ENCODE assay signal across 8 cellular contexts in the genomic region with DNA sequence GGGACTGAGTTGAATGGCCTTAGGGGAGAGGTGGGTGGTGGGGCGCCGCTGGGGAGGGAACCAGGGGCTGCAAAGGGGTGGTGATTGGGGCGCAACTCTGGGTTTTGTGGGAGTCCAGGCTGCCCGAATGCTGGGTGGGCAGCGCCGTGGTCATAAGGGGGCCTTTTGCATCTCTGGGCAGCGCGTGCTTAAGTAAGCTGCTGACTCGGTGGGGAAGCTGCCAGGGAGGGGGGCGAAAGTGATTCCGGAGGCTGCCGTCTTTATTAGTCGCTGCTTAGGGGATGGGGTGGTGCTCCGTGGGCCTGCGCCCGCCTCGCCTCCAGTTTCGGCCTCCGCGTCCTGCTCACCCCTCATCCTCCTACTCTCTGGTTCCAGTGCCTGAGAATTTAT. TPM values are rescaled to one million over a fixed set of nuclear protein-coding genes. Genes with fewer than 3 reads are reported as not detected.
DNase-seq lines count a peak whose midpoint lies in the region; ATAC-seq, FAIRE-seq and TF ChIP-seq lines count a peak whose summit lies in the region.

No MANE protein-coding gene starts in this region.

- H3K4me1 Mint-ChIP-seq in natural killer cell, result peaks cover 23 to 24% of the 10 kb centered on the region in 2 donors

- H3K36me3 ChIP-seq in fibroblast of lung (ENCODE audit: control insufficient read depth, insufficient read depth, low read length), result peaks cover 4% of the 10 kb centered on the region
- H3K36me3 ChIP-seq in uterus, result no peaks in the 10 kb centered on the region

- peak overlapping the region; percentile 61 for H3K4me3 ChIP-seq in A549
- peak overlapping the region; percentile 79 to 90 (median 86) for H3K4me3 ChIP-seq in fibroblast of lung (replicated peaks in 1 of 4; ENCODE audit: control extremely low read depth in 1 of 4, insufficient read depth in 1 of 4, low read depth in 3 of 4, low read length in 4 of 4)
- peak overlapping the region; percentile 78 to 96 for H3K4me3 ChIP-seq in uterus

- peak overlapping the region; percentile 92 to 97 for H3K27ac ChIP-seq in A549
- H3K27ac ChIP-seq in fibroblast of lung (ENCODE audit: insufficient read depth, low read length), result peak overlapping the region; percentile 56
- H3K27ac ChIP-seq in uterus, result peak overlapping the region; percentile 89 to 96

- intact Hi-C loops in natural killer cell (cut with micrococcal nuclease), result loop anchor here (2.0 kb wide), 1 partner anchor 31 kb away; the partner anchor contains the start of gene DOLPP1
- intact Hi-C loops in uterus (cut with DNase I; ENCODE audit: low total_unique reads), result no loop called here

- H3K27me3 Mint-ChIP-seq in natural killer cell (ENCODE audit: low read depth in 2 of 2), result no peaks in the 10 kb centered on the region

- no peak for FAIRE-seq in A549 (lab: Jason Lieb, UNC)

- no peaks in the 10 kb centered on the region for H3K9me3 ChIP-seq in A549
- H3K9me3 ChIP-seq in fibroblast of lung (ENCODE audit: control insufficient read depth, insufficient read depth, low read depth, low read length), result no peaks in the 10 kb centered on the region
- no peaks in the 10 kb centered on the region for H3K9me3 ChIP-seq in uterus

- TF ChIP-seq POLR2A in A549 (IDR thresholded peaks at IDR 0.05; ENCODE audit: low read length) (no peak), uterus (IDR thresholded peaks at IDR 0.05) (no peak)

- CTCF ChIA-PET in A549 (lab: Yijun Ruan, JAX), result interaction anchor here (0.8 to 2.8 kb wide), 7 partner anchors 8 to 530 kb away, joined by 3 to 12 read pairs (median 5); partner anchors contain the start of gene ASB6

- ATAC-seq in A549, result peak; percentile 4 to 8; a peak in 3 of 6 replicates
- peak; percentile 3 for ATAC-seq in GM18502 (IDR thresholded peaks at IDR 0.05; ENCODE audit: poor library complexity, unreplicated experiment)
- ATAC-seq in natural killer cell, result no peak
- no peak for ATAC-seq in GM18861 (IDR thresholded peaks at IDR 0.05; ENCODE audit: unreplicated experiment)

- under 1% methylated on average over 17 of the region's 20 CpGs for WGBS in A549 (ENCODE audit: missing lambda C conversion rate)

- no peaks in the 10 kb centered on the region for H3K36me3 Mint-ChIP-seq in natural killer cell

- H3K27me3 ChIP-seq in fibroblast of lung (ENCODE audit: control insufficient read depth, insufficient read depth, low read length), result no peaks in the 10 kb centered on the region
- H3K27me3 ChIP-seq in uterus, result no peaks in the 10 kb centered on the region

- POLR2A ChIA-PET in A549 (lab: Yijun Ruan, JAX), result interaction anchor here (0.8 to 2.4 kb wide), 3 partner anchors 17 to 31 kb away, joined by 3 to 7 read pairs (median 3); partner anchors contain the start of gene DOLPP1

- no peaks in the 10 kb centered on the region for H4K20me1 ChIP-seq in fibroblast of lung (ENCODE audit: control insufficient read depth, extremely low read depth, insufficient read depth, low read length)

- H2AFZ ChIP-seq in fibroblast of lung (ENCODE audit: low read length), result peak overlapping the region; percentile 48

- no peak for TF ChIP-seq CTCF in A549 (IDR thresholded peaks at IDR 0.05)
- TF ChIP-seq CTCF in fibroblast of lung (conservative IDR thresholded peaks at IDR 0.05 in 1 of 2, IDR thresholded peaks at IDR 0.05 in 1 of 2; ENCODE audit: low read depth in 1 of 2, low read length in 2 of 2), result no peak
- no peak for TF ChIP-seq CTCF in natural killer cell (IDR thresholded peaks at IDR 0.05)
- no peak for TF ChIP-seq CTCF in uterus (IDR thresholded peaks at IDR 0.05)

- H3K27ac Mint-ChIP-seq in natural killer cell, result peak overlapping the region; percentile 88 to 92

- TF ChIP-seq EP300 in A549 (IDR thresholded peaks at IDR 0.05), result no peak

- H3K4me2 ChIP-seq in A549, result peak overlapping the region; percentile 96
- H3K4me2 ChIP-seq in fibroblast of lung (ENCODE audit: extremely low read depth, insufficient read depth, low read length), result peak overlapping the region; percentile 61

- H3K9ac ChIP-seq in fibroblast of lung (ENCODE audit: insufficient read depth, low read length), result peak overlapping the region; percentile 82

- peaks cover 32% of the 10 kb centered on the region for H3K4me1 ChIP-seq in A549
- peaks cover 4% of the 10 kb centered on the region for H3K4me1 ChIP-seq in fibroblast of lung (ENCODE audit: control insufficient read depth, extremely low read depth, insufficient read depth, low read length)
- H3K4me1 ChIP-seq in uterus, result no peaks in the 10 kb centered on the region

- no peak for TF ChIP-seq RAD21 in A549 (conservative IDR thresholded peaks at IDR 0.05 in 1 of 2, IDR thresholded peaks at IDR 0.05 in 1 of 2)

- peak overlapping the region; percentile 89 for H3K4me3 Mint-ChIP-seq in natural killer cell

- peak; percentile 36 for DNase-seq in A549 (ENCODE audit: low read depth in 1 of 2, low spot score in 1 of 2)
- DNase-seq in NCI-H146 treated with DMSO at 0.1 percent for 48 hours (lab: John Stamatoyannopoulos, UW; ENCODE audit: unreplicated experiment), result peak; percentile 15
- DNase-seq in activated CD8-positive, alpha-beta memory T cell treated with anti-CD3 and anti-CD28 coated beads, Interleukin-2, amount 50 U/mL, for 48 hours, result peak; percentile 70
- DNase-seq in fibroblast of lung (ENCODE audit: low read depth in 2 of 2), result peak; percentile 56 to 68
- DNase-seq in natural killer cell, result peak; percentile 29
- peak in 1 of 2 donors; percentile 45 for DNase-seq in uterus

- H3K9me3 Mint-ChIP-seq in natural killer cell, result no peaks in the 10 kb centered on the region

- H3K79me2 ChIP-seq in fibroblast of lung (ENCODE audit: control insufficient read depth, insufficient read depth, low read length), result peaks cover 26% of the 10 kb centered on the region

TF ChIP-seq in A549, 52 proteins besides CTCF, POLR2A, EP300 and RAD21:
- TF ChIP-seq JUN (IDR thresholded peaks at IDR 0.05), result no peak
- TF ChIP-seq KDM1A (IDR thresholded peaks at IDR 0.05; ENCODE audit: low read depth), result no peak
- no peak for TF ChIP-seq MAZ (IDR thresholded peaks at IDR 0.05; ENCODE audit: borderline replicate concordance, low read depth, low read length)
- no peak for TF ChIP-seq PBX3 (IDR thresholded peaks at IDR 0.05)
- no peak for TF ChIP-seq RFX5 (IDR thresholded peaks at IDR 0.05)

RNA-seq across cellular contexts. Expression of gene PTPA, which starts 0.5 kb away (rescaled TPM):
- polyA plus RNA-seq in A549 (2011; rRNA removed) (140 and 149 TPM in 2 replicates), A549 (2017; fragmentation: RNase III; extraction: RNeasy Plus Mini Kit Qiagen cat#74134 plus additional on column Dnase treatment) (140 to 167 TPM (median 161 TPM) in 3 replicates), fibroblast of lung (189 and 190 TPM in 2 replicates)
- polyA plus RNA-seq in A549 (2012; cell fraction: cytosol; rRNA removed), result 95.3 and 125 TPM in 2 replicates
- polyA plus RNA-seq in A549 (2012; cell fraction: nucleus; rRNA removed), result 109 and 124 TPM in 2 replicates
- 150 and 168 TPM in 2 replicates for polyA minus RNA-seq in A549 (2011; rRNA and poly(A)+ RNA removed)
- total RNA-seq in fibroblast of lung (159 and 203 TPM in 2 replicates), natural killer cell (10 to 100 TPM; 63.2 to 69.4 (median 64.9) TPM), uterus (100 to 1,000 TPM in 1 of 4 donors, 10 to 100 TPM in 3; 28.9 to 107 (median 62.1) TPM)
- polyA plus RNA-seq in fibroblast of lung (2012), result 186 and 250 TPM in 2 replicates
- 246 and 273 TPM in 2 replicates for polyA minus RNA-seq in fibroblast of lung (ENCODE audit: low replicate concordance)

RNA-seq across cellular contexts. Expression of gene CRAT, which starts 1.2 kb away (rescaled TPM):
- polyA plus RNA-seq in A549 (2011; rRNA removed), result 20.5 and 20.8 TPM in 2 replicates
- 25.2 and 33.6 TPM in 2 replicates for polyA plus RNA-seq in A549 (2012; cell fraction: cytosol; rRNA removed)
- polyA plus RNA-seq in A549 (2012; cell fraction: nucleus; rRNA removed), result 37.5 and 53.0 TPM in 2 replicates
- 22.7 to 26.2 TPM (median 26.0 TPM) in 3 replicates for polyA plus RNA-seq in A549 (2017; fragmentation: RNase III; extraction: RNeasy Plus Mini Kit Qiagen cat#74134 plus additional on column Dnase treatment)
- 26.6 and 34.0 TPM in 2 replicates for polyA minus RNA-seq in A549 (2011; rRNA and poly(A)+ RNA removed)
- total RNA-seq in fibroblast of lung, result 33.6 and 45.1 TPM in 2 replicates
- polyA plus RNA-seq in fibroblast of lung, result 34.0 and 37.4 TPM in 2 replicates
- 52.6 and 59.0 TPM in 2 replicates for polyA plus RNA-seq in fibroblast of lung (2012)
- 109 and 121 TPM in 2 replicates for polyA minus RNA-seq in fibroblast of lung (ENCODE audit: low replicate concordance)
- 10 to 100 TPM; 13.5 to 13.8 (median 13.8) TPM for total RNA-seq in natural killer cell
- 10 to 100 TPM; 20.0 to 42.4 (median 27.4) TPM for total RNA-seq in uterus

RNA-seq across cellular contexts. Expression of gene DOLPP1, which starts 30.8 kb away (rescaled TPM):
- polyA plus RNA-seq in A549 (2011; rRNA removed) (25.6 and 31.4 TPM in 2 replicates), A549 (2017; fragmentation: RNase III; extraction: RNeasy Plus Mini Kit Qiagen cat#74134 plus additional on column Dnase treatment) (21.8 to 23.5 TPM (median 22.2 TPM) in 3 replicates), fibroblast of lung (9.7 and 12.2 TPM in 2 replicates)
- polyA plus RNA-seq in A549 (2012; cell fraction: cytosol; rRNA removed), result 37.1 and 43.6 TPM in 2 replicates
- 48.5 and 52.7 TPM in 2 replicates for polyA plus RNA-seq in A549 (2012; cell fraction: nucleus; rRNA removed)
- polyA minus RNA-seq in A549 (2011; rRNA and poly(A)+ RNA removed), result 21.0 and 23.0 TPM in 2 replicates
- total RNA-seq in fibroblast of lung (4.9 and 7.4 TPM in 2 replicates), natural killer cell (10 to 100 TPM in 1 of 3 donors, 1 to 10 TPM in 2; 7.5 to 11.6 (median 7.8) TPM), uterus (10 to 100 TPM in 1 of 4 donors, 1 to 10 TPM in 2, not detected in 1; 1.0 to 10.2 (median 9.7) TPM)
- 10.4 and 13.3 TPM in 2 replicates for polyA plus RNA-seq in fibroblast of lung (2012)
- 20.6 and 27.9 TPM in 2 replicates for polyA minus RNA-seq in fibroblast of lung (ENCODE audit: low replicate concordance)

Comparison
In these comparisons a context has a peak if more than half of its experiments do, and no peak if none do; other contexts are left out.
1. ATAC-seq: peak in A549 (2 of 2) and GM18502 (single experiment); none in natural killer cell (0 of 3) and GM18861 (single experiment).
2. Peak in every context shown above with its lines, with median percentiles within 50 percentile points of each other: H3K27ac ChIP-seq and H3K4me3 ChIP-seq.